Comparison of ENCODE assay signal across 10 cellular contexts in the genomic region with DNA sequence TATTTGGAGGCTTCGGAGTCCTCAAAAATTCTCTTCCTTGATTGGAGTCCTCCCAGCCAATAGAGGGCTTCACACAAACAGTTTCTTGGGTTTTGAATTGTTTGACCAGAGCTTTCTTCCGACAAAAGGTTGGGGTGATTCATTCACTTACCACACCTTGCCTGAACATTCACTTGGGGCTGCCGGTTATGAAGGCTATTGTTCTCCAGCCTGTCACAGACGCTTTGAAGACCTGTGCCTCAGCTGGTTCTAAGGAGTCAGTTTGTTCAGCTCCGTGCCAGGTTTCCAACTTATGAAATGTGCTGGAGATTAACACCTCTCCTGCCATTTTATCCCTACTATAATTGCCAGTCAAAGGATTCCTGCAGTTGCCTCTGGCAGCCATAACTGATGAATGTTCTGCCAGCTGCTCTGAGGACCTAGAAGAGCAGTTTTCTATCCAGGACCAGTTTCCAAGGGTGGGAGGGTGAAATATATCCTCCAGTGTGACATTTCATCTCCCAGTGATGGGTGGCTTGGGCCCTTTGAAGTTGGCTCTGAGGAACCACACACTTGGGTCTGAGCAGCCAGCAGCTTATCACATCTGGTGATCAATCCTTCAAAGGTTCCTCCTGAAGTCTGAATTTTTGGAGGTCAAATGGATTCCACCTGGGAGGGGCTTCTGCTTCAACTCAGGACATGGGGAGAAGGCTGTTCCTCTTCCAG.
DNase-seq lines count a peak whose midpoint lies in the region; ATAC-seq and TF ChIP-seq lines count a peak whose summit lies in the region.
"Had no signal": no experiment of that assay in that cellular context is flagged by ENCODE, and none has a peak within 500 bp of the region (broad histone marks: within the 10 kb centered on the region; RNA-seq: fewer than 3 reads in every experiment).

No MANE protein-coding gene starts in this region.

- in situ Hi-C loops in ACHN (cut with HindIII; ENCODE audit: low pct_ligation_motif_present, low pct_unique_long_range_greater_than_20kb, low sequenced_read_pairs): no loop called here

- DNase-seq in astrocyte of the hippocampus (ENCODE audit: low read depth, low spot score) (peak; percentile 78), kidney tubule cell (ENCODE audit: low spot score) (peak; percentile 61), tibial artery (no peak), ACHN (no peak), RKO (ENCODE audit: low spot score) (no peak)
- no peak for DNase-seq in activated naive CD8-positive, alpha-beta T cell treated with anti-CD3 and anti-CD28 coated beads, Interleukin-2, amount 50 U/mL, for 24 hours
- DNase-seq: MV-4-11, occipital lobe had no signal

- H3K36me3 ChIP-seq in HUES48 (ENCODE audit: control insufficient read depth, insufficient read depth, low read length): peaks cover 14% of the 10 kb centered on the region; the same call in 1 of the 2 replicates
- H3K36me3 ChIP-seq in tibial artery: peaks cover 0 to 7% (median 0%) of the 10 kb centered on the region in 3 donors

- H3K9ac ChIP-seq in HUES48 (ENCODE audit: low read depth, low read length): no peak overlapping the region

- no peaks in the 10 kb centered on the region for H3K36me3 Mint-ChIP-seq in activated naive CD8-positive, alpha-beta T cell treated with anti-CD3 and anti-CD28 coated beads, Interleukin-2, amount 50 U/mL, for 24 hours (ENCODE audit: low read depth)

- H3K27ac Mint-ChIP-seq in activated naive CD8-positive, alpha-beta T cell treated with anti-CD3 and anti-CD28 coated beads, Interleukin-2, amount 50 U/mL, for 24 hours: no peak overlapping the region

- intact Hi-C loops in tibial artery (cut with DNase I; ENCODE audit: low total_unique reads): no loop called here

- peak overlapping the region; percentile 89 for H3K27ac ChIP-seq in HUES48 (ENCODE audit: low read depth, low read length)
- H3K27ac ChIP-seq in tibial artery: peak overlapping the region; percentile 66 to 72

- peaks cover 11% of the 10 kb centered on the region for H3K4me1 Mint-ChIP-seq in activated naive CD8-positive, alpha-beta T cell treated with anti-CD3 and anti-CD28 coated beads, Interleukin-2, amount 50 U/mL, for 24 hours

- no peak overlapping the region for H3K4me3 Mint-ChIP-seq in activated naive CD8-positive, alpha-beta T cell treated with anti-CD3 and anti-CD28 coated beads, Interleukin-2, amount 50 U/mL, for 24 hours

- H3K4me3 ChIP-seq in HUES48 (ENCODE audit: low read depth, low read length) (no peak overlapping the region), tibial artery (no peak overlapping the region)

- ATAC-seq in activated naive CD8-positive, alpha-beta T cell treated with anti-CD3 and anti-CD28 coated beads, Interleukin-2, amount 50 U/mL, for 24 hours: no peak
- no peak for ATAC-seq in HG03280 (IDR thresholded peaks at IDR 0.05; ENCODE audit: unreplicated experiment)

- H3K4me1 ChIP-seq in HUES48 (ENCODE audit: control insufficient read depth, insufficient read depth, low read length): peaks cover 23% of the 10 kb centered on the region
- peaks cover 3 to 33% (median 19%) of the 10 kb centered on the region in 4 donors for H3K4me1 ChIP-seq in tibial artery

- H3K27me3 Mint-ChIP-seq in activated naive CD8-positive, alpha-beta T cell treated with anti-CD3 and anti-CD28 coated beads, Interleukin-2, amount 50 U/mL, for 24 hours: no peaks in the 10 kb centered on the region

- H3K27me3 ChIP-seq in HUES48 (ENCODE audit: control insufficient read depth, insufficient read depth, low read length) (no peaks in the 10 kb centered on the region), tibial artery (no peaks in the 10 kb centered on the region)

- H3K9me3 ChIP-seq in HUES48 (ENCODE audit: control insufficient read depth, insufficient read depth, low read length): no peaks in the 10 kb centered on the region
- H3K9me3 ChIP-seq in tibial artery: no peaks in the 10 kb centered on the region

- TF ChIP-seq CTCF in tibial artery (IDR thresholded peaks at IDR 0.05): no peak

- H3K9me3 Mint-ChIP-seq in activated naive CD8-positive, alpha-beta T cell treated with anti-CD3 and anti-CD28 coated beads, Interleukin-2, amount 50 U/mL, for 24 hours: no peaks in the 10 kb centered on the region

Comparison
In these comparisons a context has a peak if more than half of its experiments do, and no peak if none do; other contexts are left out.
1. DNase-seq: peak in astrocyte of the hippocampus (single experiment) and kidney tubule cell (single experiment); none in tibial artery (0 of 2), activated naive CD8-positive, alpha-beta T cell treated with anti-CD3 and anti-CD28 coated beads, Interleukin-2, amount 50 U/mL, for 24 hours (single experiment), ACHN (single experiment) and RKO (single experiment).